In genomic region chr19:1154731-1155351, GRCh38 we compare ENCODE assay signal across 9 cellular contexts. TPM values are rescaled to one million over a fixed set of nuclear protein-coding genes. Genes with fewer than 3 reads are reported as not detected.
DNase-seq lines count a peak whose midpoint lies in the region; ATAC-seq, FAIRE-seq and TF ChIP-seq lines count a peak whose summit lies in the region.
"Had no signal": no experiment of that assay in that cellular context is flagged by ENCODE, and none has a peak within 500 bp of the region (broad histone marks: within the 10 kb centered on the region; RNA-seq: fewer than 3 reads in every experiment).

No MANE protein-coding gene starts in this region.

- WGBS in H1 (ENCODE audit: extremely low coverage in 1 of 2, insufficient coverage in 1 of 2, insufficient read length in 1 of 2, insufficient replicate concordance in 2 of 2, low coverage in 1 of 2, low lambda C conversion rate in 2 of 2, missing lambda C conversion rate in 1 of 2), 2 experiments, result 92% methylated on average over 28 of the region's 32 CpGs; no CpG with 5 or more reads in 1 of the 2 experiments

- no peak for TF ChIP-seq CTCF in H1 (IDR thresholded peaks at IDR 0.05; ENCODE audit: control extremely low read depth in 1 of 3, insufficient read depth in 1 of 3, low read depth in 1 of 3, low read length in 3 of 3)

- no peak overlapping the region for H3K56ac ChIP-seq in H1 (replicated peaks; ENCODE audit: insufficient read length, low read depth, low read length)

- H3K27me3 ChIP-seq in H1 (replicated peaks in 1 of 4; ENCODE audit: control insufficient read depth in 3 of 4, extremely low read depth in 1 of 4, insufficient read depth in 3 of 4, low read length in 3 of 4), result no peaks in the 10 kb centered on the region

- no peaks in the 10 kb centered on the region for H3K9me3 ChIP-seq in H1 (ENCODE audit: insufficient read depth in 2 of 2, low read depth in 1 of 2, low read length in 1 of 2)

- no peak overlapping the region for H3K9ac ChIP-seq in H1 (replicated peaks in 1 of 4; ENCODE audit: extremely low read depth in 1 of 4, low read depth in 3 of 4, low read length in 3 of 4)

- H3K4me2 ChIP-seq in H1 (ENCODE audit: insufficient read depth in 1 of 2, low read depth in 2 of 2, low read length in 2 of 2), result no peak overlapping the region

- peaks cover 0 to 14% of the 10 kb centered on the region in 2 experiments for H4K20me1 ChIP-seq in H1 (replicated peaks in 1 of 2; ENCODE audit: control insufficient read depth in 1 of 2, insufficient read depth in 2 of 2, low read length in 2 of 2)

- no peak overlapping the region for H4K5ac ChIP-seq in H1 (ENCODE audit: insufficient read length, low read depth, low read length)

- no peak overlapping the region for H2BK20ac ChIP-seq in H1 (ENCODE audit: low read length)

- peak; percentile 67 for DNase-seq in NCI-H460 (ENCODE audit: extremely low read depth, low read depth)
- no peak for DNase-seq in H1 (ENCODE audit: low read depth in 1 of 2, low spot score in 2 of 2)
- peak; percentile 34 for DNase-seq in medulla oblongata (ENCODE audit: extremely low spot score)
- DNase-seq in ureter (ENCODE audit: low spot score), result peak; percentile 92
- no peak for DNase-seq in NCI-H2196 (lab: John Stamatoyannopoulos, UW; ENCODE audit: unreplicated experiment)
- no peak for DNase-seq in activated effector memory CD4-positive, alpha-beta T cell treated with Interleukin-2 at 50 U/mL for 16 hours
- no peak for DNase-seq in putamen (ENCODE audit: low spot score)
- DNase-seq: T-helper 1 cell had no signal

- no peak overlapping the region for H3K4ac ChIP-seq in H1 (replicated peaks; ENCODE audit: insufficient read length, low read depth, low read length)

- no peak overlapping the region for H3K23ac ChIP-seq in H1 (ENCODE audit: insufficient read length)

- H2BK15ac ChIP-seq in H1 (ENCODE audit: low read length), result no peak overlapping the region

- no peak for TF ChIP-seq POLR2A in H1 (IDR thresholded peaks at IDR 0.05; ENCODE audit: control extremely low read depth in 1 of 2, low read depth in 2 of 2, low read length in 2 of 2)

- H3K4me3 ChIP-seq in H1 (ENCODE audit: extremely low read depth in 1 of 4, insufficient read depth in 2 of 4, low read depth in 3 of 4, low read length in 4 of 4), result no peak overlapping the region

- H3K23me2 ChIP-seq in H1 (ENCODE audit: low read depth, low read length), result no peaks in the 10 kb centered on the region

- TF ChIP-seq RAD21 in H1 (IDR thresholded peaks at IDR 0.05 in 1 of 2, conservative IDR thresholded peaks at IDR 0.05 in 1 of 2; ENCODE audit: low read depth in 2 of 2, low read length in 2 of 2), result no peak

- H3K36me3 ChIP-seq in H1 (ENCODE audit: control insufficient read depth in 2 of 4, insufficient read depth in 4 of 4, low read length in 3 of 4), result peaks cover 0 to 12% (median 0%) of the 10 kb centered on the region in 4 experiments; a peak in 1 of 8 replicates

- H2BK120ac ChIP-seq in H1 (replicated peaks; ENCODE audit: low read depth, low read length), result no peak overlapping the region

- no peak for ATAC-seq in HG03108 (IDR thresholded peaks at IDR 0.05; ENCODE audit: unreplicated experiment)

- no peak overlapping the region for H2BK5ac ChIP-seq in H1 (ENCODE audit: low read depth, low read length)

- H3K27ac ChIP-seq in H1 (ENCODE audit: low read depth, low read length), result no peak overlapping the region

- H3K4me1 ChIP-seq in H1 (replicated peaks in 1 of 4; ENCODE audit: control insufficient read depth in 3 of 4, insufficient read depth in 4 of 4, low read length in 3 of 4), result peaks cover 0 to 4% (median 0%) of the 10 kb centered on the region in 4 experiments; a peak in 2 of 7 replicates

- H2AK5ac ChIP-seq in H1 (ENCODE audit: low read depth, low read length), result no peak overlapping the region

- no peak overlapping the region for H3K18ac ChIP-seq in H1 (ENCODE audit: extremely low read depth, low read length)

- no peak for TF ChIP-seq EP300 in H1 (IDR thresholded peaks at IDR 0.05; ENCODE audit: borderline replicate concordance in 1 of 2, low read depth in 2 of 2, low read length in 2 of 2)

- H3K79me1 ChIP-seq in H1 (ENCODE audit: low read depth, low read length), result peaks cover 9% of the 10 kb centered on the region

- H4K8ac ChIP-seq in H1 (ENCODE audit: extremely low read depth, insufficient read depth, low read length), result peak overlapping the region; percentile 68; the same call in 1 of the 2 replicates

- no peak for FAIRE-seq in H1 (lab: Jason Lieb, UNC)

- H2BK12ac ChIP-seq in H1 (ENCODE audit: low read depth, low read length), result no peak overlapping the region

- H4K91ac ChIP-seq in H1 (replicated peaks; ENCODE audit: insufficient read length, low read length), result no peak overlapping the region

- CTCF ChIA-PET in H1 (lab: Charles Lee; ENCODE audit: partially characterized antibody), result interaction anchor here (0.7 to 3.1 kb wide), 6 partner anchors 11 to 63 kb away, joined by 3 to 9 read pairs (median 6); no protein-coding TSS in a partner anchor

- peaks cover 0 to 6% of the 10 kb centered on the region in 2 experiments; a peak in 1 of 4 replicates for H3K79me2 ChIP-seq in H1 (ENCODE audit: control insufficient read depth in 1 of 2, insufficient read depth in 2 of 2, low read length in 2 of 2)

- no peak overlapping the region for H3K14ac ChIP-seq in H1 (ENCODE audit: insufficient read length)

- no peak overlapping the region for H2AFZ ChIP-seq in H1 (ENCODE audit: low read length)

- POLR2A ChIA-PET in H1 (lab: Charles Lee; ENCODE audit: partially characterized antibody), result interaction anchor here (0.8 to 1.8 kb wide), 8 partner anchors 9 to 128 kb away, joined by 3 to 6 read pairs (median 4); partner anchors contain the start of gene CIRBP

TF ChIP-seq in H1, 55 proteins besides CTCF, POLR2A, EP300 and RAD21 (continues in another document):
- TF ChIP-seq CHD2 (IDR thresholded peaks at IDR 0.05; ENCODE audit: low read length), result no peak
- no peak for TF ChIP-seq CEBPB (IDR thresholded peaks at IDR 0.05; ENCODE audit: low read depth, low read length)
- no peak for TF ChIP-seq CHD1 (IDR thresholded peaks at IDR 0.05; ENCODE audit: low read depth, low read length)
- no peak for TF ChIP-seq RFX5 (IDR thresholded peaks at IDR 0.05; ENCODE audit: borderline replicate concordance, low read depth, low read length)
- no peak for TF ChIP-seq CTBP2 (IDR thresholded peaks at IDR 0.05; ENCODE audit: borderline replicate concordance, insufficient read depth, insufficient read length, low read length)
- TF ChIP-seq NANOG (IDR thresholded peaks at IDR 0.05; ENCODE audit: insufficient read depth, low read depth, low read length, poor library complexity, severe bottlenecking), result no peak

RNA-seq across cellular contexts. Expression of gene SBNO2, which starts 19.2 kb away (rescaled TPM):
- total RNA-seq in NCI-H460 (2014; rRNA removed; shearing (Covaris generic)), result 27.7 and 28.0 TPM in 2 replicates
- 148 and 165 TPM in 2 replicates for polyA plus RNA-seq in NCI-H460 (2014; cell fraction: nucleus; rRNA removed)
- total RNA-seq in H1 (2021; fragmentation: NEBNext Ultra II Directional; extraction: Animal tissue kit (Norgen Biotek cat#: 25700)), result 31.4 and 37.4 TPM in 2 replicates
- polyA plus RNA-seq in H1 (2011; rRNA removed), result 12.2 and 21.3 TPM in 2 replicates
- 12.8 TPM for polyA plus RNA-seq in H1 (2011; cell fraction: cytosol; rRNA removed)
- polyA plus RNA-seq in H1 (2011; cell fraction: nucleus; rRNA removed), result 67.3 TPM
- polyA plus RNA-seq in H1 (2012, experiment 1 of 2), result 21.4 to 33.6 TPM (median 24.5 TPM) in 4 replicates
- polyA plus RNA-seq in H1 (2012, experiment 2 of 2), result 13.6 TPM
- polyA plus RNA-seq in H1 (2013, experiment 1 of 2), result 16.0 TPM
- polyA plus RNA-seq in H1 (2013, experiment 2 of 2), result 14.4 TPM
- polyA minus RNA-seq in H1 (2011; rRNA and poly(A)+ RNA removed), result 10.0 and 10.6 TPM in 2 replicates
- 23.1 TPM for polyA minus RNA-seq in H1 (2011; cell fraction: cytosol; rRNA and poly(A)+ RNA removed)
- polyA minus RNA-seq in H1 (2011; cell fraction: nucleus; rRNA and poly(A)+ RNA removed), result 23.4 TPM
- 122 TPM for total RNA-seq in ureter

RNA-seq across cellular contexts. Expression of gene STK11, which starts 50.7 kb away (rescaled TPM):
- 25.5 and 28.7 TPM in 2 replicates for total RNA-seq in NCI-H460 (2014; rRNA removed; shearing (Covaris generic))
- 108 and 118 TPM in 2 replicates for polyA plus RNA-seq in NCI-H460 (2014; cell fraction: nucleus; rRNA removed)
- total RNA-seq in H1 (2021; fragmentation: NEBNext Ultra II Directional; extraction: Animal tissue kit (Norgen Biotek cat#: 25700)), result 70.7 and 75.2 TPM in 2 replicates
- 45.3 and 71.0 TPM in 2 replicates for polyA plus RNA-seq in H1 (2011; rRNA removed)
- polyA plus RNA-seq in H1 (2011; cell fraction: cytosol; rRNA removed), result 71.1 TPM
- 143 TPM for polyA plus RNA-seq in H1 (2011; cell fraction: nucleus; rRNA removed)
- 58.3 to 76.3 TPM (median 64.8 TPM) in 4 replicates for polyA plus RNA-seq in H1 (2012, experiment 1 of 2)
- polyA plus RNA-seq in H1 (2012, experiment 2 of 2), result 55.4 TPM
- 44.0 TPM for polyA plus RNA-seq in H1 (2013, experiment 1 of 2)
- 41.8 TPM for polyA plus RNA-seq in H1 (2013, experiment 2 of 2)
- polyA minus RNA-seq in H1 (2011; rRNA and poly(A)+ RNA removed), result 22.4 and 26.9 TPM in 2 replicates
- 44.5 TPM for polyA minus RNA-seq in H1 (2011; cell fraction: cytosol; rRNA and poly(A)+ RNA removed)
- polyA minus RNA-seq in H1 (2011; cell fraction: nucleus; rRNA and poly(A)+ RNA removed), result 46.0 TPM
- 51.2 TPM for total RNA-seq in ureter

RNA-seq across cellular contexts. Expression of gene GPX4, which starts 51.0 kb away (rescaled TPM):
- total RNA-seq in NCI-H460 (2014; rRNA removed; shearing (Covaris generic)), result 219 and 260 TPM in 2 replicates
- 210 and 380 TPM in 2 replicates for polyA plus RNA-seq in NCI-H460 (2014; cell fraction: nucleus; rRNA removed)
- total RNA-seq in H1 (2021; fragmentation: NEBNext Ultra II Directional; extraction: Animal tissue kit (Norgen Biotek cat#: 25700)), result 342 and 355 TPM in 2 replicates
- 693 and 947 TPM in 2 replicates for polyA plus RNA-seq in H1 (2011; rRNA removed)
- polyA plus RNA-seq in H1 (2011; cell fraction: cytosol; rRNA removed), result 779 TPM
- polyA plus RNA-seq in H1 (2011; cell fraction: nucleus; rRNA removed), result 730 TPM
- 475 to 711 TPM (median 640 TPM) in 4 replicates for polyA plus RNA-seq in H1 (2012, experiment 1 of 2)
- polyA plus RNA-seq in H1 (2012, experiment 2 of 2), result 958 TPM
- 575 TPM for polyA plus RNA-seq in H1 (2013, experiment 1 of 2)
- polyA plus RNA-seq in H1 (2013, experiment 2 of 2), result 562 TPM
- 186 and 191 TPM in 2 replicates for polyA minus RNA-seq in H1 (2011; rRNA and poly(A)+ RNA removed)
- polyA minus RNA-seq in H1 (2011; cell fraction: cytosol; rRNA and poly(A)+ RNA removed), result 297 TPM
- 155 TPM for polyA minus RNA-seq in H1 (2011; cell fraction: nucleus; rRNA and poly(A)+ RNA removed)
- 213 TPM for total RNA-seq in ureter

RNA-seq across cellular contexts. Expression of gene POLR2E, which starts 59.7 kb away (rescaled TPM):
- 102 and 108 TPM in 2 replicates for total RNA-seq in NCI-H460 (2014; rRNA removed; shearing (Covaris generic))
- 230 and 266 TPM in 2 replicates for polyA plus RNA-seq in NCI-H460 (2014; cell fraction: nucleus; rRNA removed)
- 274 and 281 TPM in 2 replicates for total RNA-seq in H1 (2021; fragmentation: NEBNext Ultra II Directional; extraction: Animal tissue kit (Norgen Biotek cat#: 25700))
- 381 and 483 TPM in 2 replicates for polyA plus RNA-seq in H1 (2011; rRNA removed)
- polyA plus RNA-seq in H1 (2011; cell fraction: cytosol; rRNA removed), result 378 TPM
- 283 TPM for polyA plus RNA-seq in H1 (2011; cell fraction: nucleus; rRNA removed)
- 286 to 416 TPM (median 379 TPM) in 4 replicates for polyA plus RNA-seq in H1 (2012, experiment 1 of 2)
- polyA plus RNA-seq in H1 (2012, experiment 2 of 2), result 296 TPM
- polyA plus RNA-seq in H1 (2013, experiment 1 of 2), result 195 TPM
- polyA plus RNA-seq in H1 (2013, experiment 2 of 2), result 204 TPM
- 110 and 140 TPM in 2 replicates for polyA minus RNA-seq in H1 (2011; rRNA and poly(A)+ RNA removed)
- polyA minus RNA-seq in H1 (2011; cell fraction: cytosol; rRNA and poly(A)+ RNA removed), result 128 TPM
- 125 TPM for polyA minus RNA-seq in H1 (2011; cell fraction: nucleus; rRNA and poly(A)+ RNA removed)
- 138 TPM for total RNA-seq in ureter

Comparison
In these comparisons a context has a peak if more than half of its experiments do, and no peak if none do; other contexts are left out.
1. DNase-seq: peak in NCI-H460 (single experiment), medulla oblongata (single experiment) and ureter (single experiment); none in H1 (0 of 2), NCI-H2196 (single experiment), activated effector memory CD4-positive, alpha-beta T cell treated with Interleukin-2 at 50 U/mL for 16 hours (single experiment) and putamen (single experiment).